In the genomic region with DNA sequence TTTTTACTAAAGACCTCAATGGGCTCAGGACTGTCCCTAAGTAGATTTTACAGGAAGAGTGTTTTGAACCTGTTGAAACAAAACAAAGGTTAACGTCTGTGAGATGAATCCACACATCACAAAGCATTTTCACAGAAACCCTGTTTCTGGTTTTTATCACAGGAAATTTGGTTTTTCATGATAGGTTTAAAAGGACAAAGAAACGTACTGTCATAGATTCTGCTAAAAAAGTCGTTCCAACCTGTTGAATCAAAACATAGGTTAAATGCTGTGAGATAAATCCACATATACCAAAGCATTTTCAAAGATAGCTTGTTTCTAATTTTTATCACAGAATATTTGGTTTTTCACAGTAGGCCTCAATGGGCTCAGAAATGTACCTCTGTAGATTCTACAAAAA, we compare ENCODE assay signal across 3 cellular contexts.
"Had no signal": no experiment of that assay in that cellular context is flagged by ENCODE, and none has a peak within 500 bp of the region (broad histone marks: within the 10 kb centered on the region; RNA-seq: fewer than 3 reads in every experiment).

No MANE protein-coding gene starts in this region.

- DNase-seq: GDM1, GF-D8 had no signal

- H3K4me3 ChIP-seq: GM12878 had no signal

- ATAC-seq: GM12878 had no signal
